Comparison of ENCODE assay signal across 8 cellular contexts in the genomic region with DNA sequence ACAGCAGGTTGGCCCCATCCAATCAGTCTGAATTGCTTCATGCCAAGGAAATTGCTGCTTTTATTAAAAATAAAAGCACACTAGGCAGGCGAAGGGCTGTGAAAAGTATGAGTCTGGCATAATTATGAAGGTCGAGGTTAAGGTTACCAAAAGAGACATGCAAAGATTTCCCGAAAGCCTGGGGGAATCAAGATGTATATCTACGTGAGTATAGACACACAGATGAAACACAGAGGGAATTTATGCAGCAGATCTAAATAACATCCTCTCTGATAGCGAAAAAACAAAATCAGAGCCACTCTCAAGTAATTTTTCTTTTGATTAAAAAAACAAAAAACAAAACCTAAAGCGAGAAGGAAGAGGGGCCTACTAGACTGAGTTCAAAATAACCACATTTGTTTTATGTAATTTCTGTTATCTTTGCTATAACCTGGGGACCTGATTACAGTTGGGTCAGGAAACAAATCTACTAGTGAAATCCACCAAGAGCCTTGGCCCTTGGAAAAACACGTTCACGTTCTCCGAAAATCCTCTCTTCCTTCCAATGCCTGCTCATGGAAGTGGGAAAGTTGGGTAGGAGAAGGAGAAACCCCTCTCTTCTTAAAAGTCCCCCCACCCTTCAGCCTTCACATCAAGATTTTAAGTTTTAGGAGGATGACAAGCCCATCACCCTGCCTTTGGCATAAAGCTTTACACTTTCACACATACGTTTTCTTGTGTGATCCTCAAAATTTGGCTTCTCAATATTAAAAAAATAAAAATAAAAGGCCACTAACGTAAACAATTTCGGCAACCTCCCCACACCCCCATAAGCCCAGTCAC. TPM values are rescaled to one million over a fixed set of nuclear protein-coding genes. Genes with fewer than 3 reads are reported as not detected.
A peak's percentile ranks its signal among the peaks of the same experiment; 100 is the strongest.
DNase-seq lines count a peak whose midpoint lies in the region; ATAC-seq and TF ChIP-seq lines count a peak whose summit lies in the region.

No MANE protein-coding gene starts in this region.

- peak overlapping the region; percentile 69; the same call in 1 of the 2 replicates for H2AFZ ChIP-seq in SK-N-SH (ENCODE audit: low read depth)

- no peaks in the 10 kb centered on the region for H3K9me2 ChIP-seq in SK-N-SH

- ATAC-seq in HG03280 (IDR thresholded peaks at IDR 0.05; ENCODE audit: unreplicated experiment) (no peak), GM18502 (IDR thresholded peaks at IDR 0.05; ENCODE audit: poor library complexity, unreplicated experiment) (no peak)

- no peak for DNase-seq in SK-N-SH
- no peak for DNase-seq in fibroblast of mammary gland (ENCODE audit: low read depth)
- no peak for DNase-seq in prostate gland (ENCODE audit: low spot score)
- no peak for DNase-seq in ACHN
- no peak for DNase-seq in HEK293T (ENCODE audit: extremely low spot score)

- TF ChIP-seq EP300 in SK-N-SH (IDR thresholded peaks at IDR 0.05; ENCODE audit: borderline replicate concordance in 1 of 2, low read depth in 1 of 2, low read length in 1 of 2), result peak in 1 of 2 experiments; percentile 29; a peak in 1 of 4 replicates

- TF ChIP-seq RAD21 in SK-N-SH (IDR thresholded peaks at IDR 0.05; ENCODE audit: low read length), result no peak

- H3K79me2 ChIP-seq in SK-N-SH (ENCODE audit: insufficient read depth), result peaks cover 72% of the 10 kb centered on the region

- peak overlapping the region; percentile 87 for H3K9ac ChIP-seq in ES-I3 (ENCODE audit: low read depth, low read length)
- H3K9ac ChIP-seq in SK-N-SH, result peak overlapping the region; percentile 96

- H3K36me3 ChIP-seq in ES-I3 (ENCODE audit: insufficient read depth, low read length) (no peaks in the 10 kb centered on the region), SK-N-SH (replicated peaks in 1 of 2; ENCODE audit: control insufficient read depth in 1 of 2, insufficient read depth in 2 of 2, low read length in 1 of 2) (peaks cover 15% of the 10 kb centered on the region in 2 experiments), prostate gland (no peaks in the 10 kb centered on the region)

- H3K9me3 ChIP-seq in ES-I3 (ENCODE audit: control insufficient read depth, insufficient read depth, low read length) (no peaks in the 10 kb centered on the region), SK-N-SH (no peaks in the 10 kb centered on the region), prostate gland (no peaks in the 10 kb centered on the region)

- H3F3A ChIP-seq in SK-N-SH (replicated peaks; ENCODE audit: insufficient read depth), result peaks cover 21% of the 10 kb centered on the region

- 14% methylated on average over 12 of the region's 12 CpGs for WGBS in SK-N-SH (ENCODE audit: low lambda C conversion rate)
- WGBS in prostate gland, result 12% methylated on average over 12 of the region's 12 CpGs

- TF ChIP-seq CTCF in SK-N-SH (IDR thresholded peaks at IDR 0.05) (no peak), fibroblast of mammary gland (conservative IDR thresholded peaks at IDR 0.05; ENCODE audit: control insufficient read depth, insufficient read depth, low read depth, low read length) (no peak), prostate gland (IDR thresholded peaks at IDR 0.05) (no peak)

- no peak for TF ChIP-seq POLR2A in prostate gland (IDR thresholded peaks at IDR 0.05)

- H3K4me2 ChIP-seq in SK-N-SH, result peak overlapping the region; percentile 93

- no peaks in the 10 kb centered on the region for H3K27me3 ChIP-seq in SK-N-SH (ENCODE audit: insufficient read depth)
- H3K27me3 ChIP-seq in prostate gland (replicated peaks; ENCODE audit: insufficient read depth), result no peaks in the 10 kb centered on the region

- H3K4me3 ChIP-seq in SK-N-SH (ENCODE audit: low read depth in 2 of 2, low read length in 1 of 2) (peak overlapping the region; percentile 84 to 93), fibroblast of mammary gland (ENCODE audit: control insufficient read depth, low read depth, low read length) (peak overlapping the region; percentile 92), prostate gland (peak overlapping the region; percentile 90 to 94)

- H3K27ac ChIP-seq in SK-N-SH (ENCODE audit: low read depth in 2 of 2, low read length in 1 of 2), result peak overlapping the region; percentile 98 to 100
- H3K27ac ChIP-seq in prostate gland, result peak overlapping the region; percentile 97

- CTCF ChIA-PET in SK-N-SH (lab: Yijun Ruan, JAX) (interaction anchor here (1.5 to 2.1 kb wide), 2 partner anchors 83 to 267 kb away, joined by 4 to 6 read pairs; no protein-coding TSS in a partner anchor), HEK293T (lab: Yijun Ruan, JAX) (no interaction called here)

- in situ Hi-C loops in ACHN (cut with HindIII; ENCODE audit: low pct_ligation_motif_present, low pct_unique_long_range_greater_than_20kb, low sequenced_read_pairs), result no loop called here

- H3K4me1 ChIP-seq in ES-I3 (ENCODE audit: insufficient read depth, low read length) (peaks cover 5% of the 10 kb centered on the region), SK-N-SH (ENCODE audit: control insufficient read depth in 1 of 2, insufficient read depth in 2 of 2, low read depth in 1 of 2, low read length in 1 of 2) (peaks cover 10 to 32% of the 10 kb centered on the region in 2 experiments; a peak in 3 of 4 replicates), prostate gland (replicated peaks) (peaks cover 7% of the 10 kb centered on the region)

- POLR2A ChIA-PET in SK-N-SH (lab: Yijun Ruan, JAX), result no interaction called here
- POLR2A ChIA-PET in HEK293T (lab: Yijun Ruan, JAX), result no interaction called here

- H4K20me1 ChIP-seq in SK-N-SH (ENCODE audit: insufficient read depth), result peaks cover 49% of the 10 kb centered on the region

- intact Hi-C loops in prostate gland (cut with DNase I), result loop anchor here (2.0 to 10.0 kb wide), 3 partner anchors 205 to 627 kb away; a partner anchor contains a TSS

TF ChIP-seq in SK-N-SH, 30 proteins besides CTCF, POLR2A, EP300 and RAD21:
- TF ChIP-seq CHD2 (IDR thresholded peaks at IDR 0.05; ENCODE audit: low read length, partially characterized antibody) (peak; percentile 56), GABPA (IDR thresholded peaks at IDR 0.05; ENCODE audit: low read depth) (no peak), RCOR1 (IDR thresholded peaks at IDR 0.05; ENCODE audit: low read length) (peak; percentile 77), TCF12 (IDR thresholded peaks at IDR 0.05) (no peak), FOXJ3 (CRISPR knock-in tag; IDR thresholded peaks at IDR 0.05) (0 out of 2 replicates have a peak, but pooled peaks have one; percentile 13)

TF ChIP-seq in HEK293T, 16 proteins besides CTCF, POLR2A, EP300 and RAD21:
- no peak for TF ChIP-seq CTBP1 (IDR thresholded peaks at IDR 0.05; ENCODE audit: borderline replicate concordance)
TF ChIP-seq in HEK293T: peak in this region for 0.

RNA-seq across cellular contexts. Expression of a gene that starts 1.4 kb away (rescaled TPM):
- polyA plus RNA-seq in SK-N-SH (2012; rRNA removed), result 13.4 and 13.5 TPM in 2 replicates
- 14.5 and 16.4 TPM in 2 replicates for polyA plus RNA-seq in SK-N-SH (2012; cell fraction: cytosol; rRNA removed)
- polyA plus RNA-seq in SK-N-SH (2012; cell fraction: nucleus; rRNA removed), result 20.7 and 26.4 TPM in 2 replicates
- total RNA-seq in prostate gland, result 10 to 100 TPM; 70.7 to 77.3 TPM
